Comparison of ENCODE assay signal across 8 cellular contexts in genomic region chr2:231925303-231926179, GRCh38. TPM values are rescaled to one million over a fixed set of nuclear protein-coding genes. Genes with fewer than 3 reads are reported as not detected.
DNase-seq lines count a peak whose midpoint lies in the region; ATAC-seq and TF ChIP-seq lines count a peak whose summit lies in the region.

No MANE protein-coding gene starts in this region.

- H4K8ac ChIP-seq in IMR-90 (ENCODE audit: low read depth in 2 of 2, low read length in 2 of 2) = no peak overlapping the region

- no peak overlapping the region for H3K23ac ChIP-seq in IMR-90 (ENCODE audit: low read depth, low read length)

- H3K4me1 ChIP-seq in IMR-90 (ENCODE audit: control insufficient read depth, insufficient read depth, low read length) = peaks cover 5% of the 10 kb centered on the region

- peaks cover 24% of the 10 kb centered on the region for H3K27me3 Mint-ChIP-seq in glutamatergic neuron (ENCODE audit: unreplicated experiment)

- H3K27ac ChIP-seq in IMR-90 (ENCODE audit: insufficient read depth, low read length) (no peak overlapping the region), substantia nigra (ENCODE audit: low read depth, low read length, poor library complexity, severe bottlenecking) (no peak overlapping the region)

- in situ Hi-C loops in IMR-90 (cut with MboI; ENCODE audit: low sequenced_read_pairs) = no loop called here

- H2AK9ac ChIP-seq in IMR-90 (replicated peaks; ENCODE audit: low read depth, low read length, poor library complexity) = peak overlapping the region; percentile 2

- dilution Hi-C loops in IMR-90 (cut with HindIII; ENCODE audit: low sequenced_read_pairs, unreplicated experiment) = no loop called here

- BruUV-seq in IMR-90 (replicated peaks; lab: Mats Ljungman, UMichigan) = no TSS peak

- H3K27me3 ChIP-seq in IMR-90 (ENCODE audit: control insufficient read depth, insufficient read depth, low read length) = peaks cover 69% of the 10 kb centered on the region

- H2BK20ac ChIP-seq in IMR-90 (ENCODE audit: low read depth, low read length) = no peak overlapping the region

- no peaks in the 10 kb centered on the region for H3K9me1 ChIP-seq in IMR-90 (ENCODE audit: insufficient read depth, low read length)

- H3K36me3 Mint-ChIP-seq in activated naive CD4-positive, alpha-beta T cell treated with anti-CD3 and anti-CD28 coated beads, Interleukin-2, amount 50 U/mL, for 72 hours = no peaks in the 10 kb centered on the region
- no peaks in the 10 kb centered on the region for H3K36me3 Mint-ChIP-seq in glutamatergic neuron (ENCODE audit: unreplicated experiment)

- H3K4me3 ChIP-seq in GM12875 (ENCODE audit: low read depth, low read length) = peak overlapping the region; percentile 45
- peak overlapping the region; percentile 41 for H3K4me3 ChIP-seq in IMR-90 (ENCODE audit: insufficient read depth, low read depth, low read length)

- 1% methylated on average over 43 of the region's 96 CpGs; no CpG with 5 or more reads in 1 of the 2 experiments for WGBS in IMR-90 (ENCODE audit: extremely low coverage in 2 of 2, insufficient read length in 1 of 2), 2 experiments

- H2BK120ac ChIP-seq in IMR-90 (ENCODE audit: low read depth, low read length) = no peak overlapping the region

- no peak overlapping the region for H3K27ac Mint-ChIP-seq in activated naive CD4-positive, alpha-beta T cell treated with anti-CD3 and anti-CD28 coated beads, Interleukin-2, amount 50 U/mL, for 72 hours
- H3K27ac Mint-ChIP-seq in glutamatergic neuron (ENCODE audit: unreplicated experiment) = no peak overlapping the region

- ATAC-seq in IMR-90 (ENCODE audit: low read depth) (peak; percentile 88), SK-N-SH treated with all-trans-retinoic acid at 6 μM for 48 hours (peak; percentile 93), omental fat pad (ENCODE audit: low FRiP score) (peak; percentile 84), GM21515 (IDR thresholded peaks at IDR 0.05; ENCODE audit: unreplicated experiment) (no peak)
- ATAC-seq in activated naive CD4-positive, alpha-beta T cell treated with anti-CD3 and anti-CD28 coated beads, Interleukin-2, amount 50 U/mL, for 72 hours = peak; percentile 59 to 81

- POLR2A ChIA-PET in IMR-90 (lab: Charles Lee; ENCODE audit: unreplicated experiment) = no interaction called here

- H3K4me1 Mint-ChIP-seq in glutamatergic neuron (ENCODE audit: low read depth, unreplicated experiment) = peaks cover 42% of the 10 kb centered on the region

- 0 out of 2 replicates have a peak, but pooled peaks cover 3% of the 10 kb centered on the region for H4K20me1 ChIP-seq in IMR-90 (ENCODE audit: insufficient read depth, low read length)

- intact Hi-C loops in IMR-90 (cut with micrococcal nuclease) = loop anchor here (1.0 to 2.0 kb wide), 5 partner anchors 213 to 515 kb away; no protein-coding TSS in a partner anchor

- no peaks in the 10 kb centered on the region for H3K9me3 Mint-ChIP-seq in activated naive CD4-positive, alpha-beta T cell treated with anti-CD3 and anti-CD28 coated beads, Interleukin-2, amount 50 U/mL, for 72 hours
- H3K9me3 Mint-ChIP-seq in glutamatergic neuron (ENCODE audit: unreplicated experiment) = peaks cover 10% of the 10 kb centered on the region

- no peaks in the 10 kb centered on the region for H3K79me1 ChIP-seq in IMR-90 (ENCODE audit: low read depth in 1 of 2, low read length in 2 of 2)

- H3K56ac ChIP-seq in IMR-90 (ENCODE audit: extremely low read depth, insufficient read depth, low read length) = no peak overlapping the region

- no peaks in the 10 kb centered on the region for H3K9me3 ChIP-seq in IMR-90 (ENCODE audit: control insufficient read depth, insufficient read depth, low read length)

- TF ChIP-seq RAD21 in IMR-90 (IDR thresholded peaks at IDR 0.05; ENCODE audit: low read length) = peak; percentile 86

- H3K18ac ChIP-seq in IMR-90 (ENCODE audit: low read depth, low read length) = no peak overlapping the region

- no peak overlapping the region for H2BK15ac ChIP-seq in IMR-90 (ENCODE audit: low read depth, low read length)

- TF ChIP-seq CTCF in GM12875 (IDR thresholded peaks at IDR 0.05; ENCODE audit: borderline replicate concordance, insufficient read depth, low read depth, low read length) (peak; percentile 88), IMR-90 (conservative IDR thresholded peaks at IDR 0.05; ENCODE audit: low read depth, low read length) (peak; percentile 92), glutamatergic neuron (IDR thresholded peaks at IDR 0.05; ENCODE audit: partially characterized antibody, unreplicated experiment) (peak; percentile 99), omental fat pad (IDR thresholded peaks at IDR 0.05) (peak in 2 of 3 donors; percentile 88 to 90)

- no peak for TF ChIP-seq POLR2A in IMR-90 (IDR thresholded peaks at IDR 0.05; ENCODE audit: low read depth, low read length)

- no peak overlapping the region for H3K4ac ChIP-seq in IMR-90 (ENCODE audit: low read depth, low read length)

- peak overlapping the region; percentile 92 for H2AFZ ChIP-seq in IMR-90 (replicated peaks; ENCODE audit: low read length, poor library complexity)

- DNase-seq in IMR-90 (peak; percentile 83), glutamatergic neuron (peak; percentile 92), omental fat pad (ENCODE audit: low spot score) (peak; percentile 61), substantia nigra (lab: John Stamatoyannopoulos, UW) (peak in 47 of 49 donors; percentile 15 to 86 (median 66))
- peak; percentile 68 to 83 for DNase-seq in activated naive CD4-positive, alpha-beta T cell treated with anti-CD3 and anti-CD28 coated beads, Interleukin-2, amount 50 U/mL, for 72 hours (ENCODE audit: low spot score in 2 of 2)

- H3K36me3 ChIP-seq in IMR-90 (ENCODE audit: control insufficient read depth, insufficient read depth, low read length) = no peaks in the 10 kb centered on the region

- peak overlapping the region; percentile 76 for H3K4me3 Mint-ChIP-seq in glutamatergic neuron (ENCODE audit: unreplicated experiment)

- H3K14ac ChIP-seq in IMR-90 (replicated peaks; ENCODE audit: low read depth, low read length) = no peak overlapping the region

- no peak overlapping the region for H4K91ac ChIP-seq in IMR-90 (ENCODE audit: insufficient read depth, low read depth, low read length)

- H2BK5ac ChIP-seq in IMR-90 (ENCODE audit: low read depth, low read length, poor library complexity, severe bottlenecking) = no peak overlapping the region

- H3K4me2 ChIP-seq in IMR-90 (ENCODE audit: low read depth, low read length) = peak overlapping the region; percentile 94

- H4K5ac ChIP-seq in IMR-90 (ENCODE audit: low read depth, low read length) = no peak overlapping the region

- no peak overlapping the region for H3K9ac ChIP-seq in IMR-90 (ENCODE audit: low read depth, low read length)

- H2AK5ac ChIP-seq in IMR-90 (ENCODE audit: low read depth, low read length) = no peak overlapping the region

- CTCF ChIA-PET in IMR-90 (lab: Yijun Ruan, JAX) = interaction anchor here (0.7 to 3.7 kb wide), 8 partner anchors 9 to 403 kb away, joined by 3 to 34 read pairs (median 3); no protein-coding TSS in a partner anchor

TF ChIP-seq in IMR-90, 13 proteins besides CTCF, POLR2A, EP300 and RAD21:
- TF ChIP-seq SMC3 (IDR thresholded peaks at IDR 0.05; ENCODE audit: low read depth, low read length) (peak; percentile 94), MXI1 (IDR thresholded peaks at IDR 0.05; ENCODE audit: borderline replicate concordance, low read depth, low read length) (no peak), CHD1 (IDR thresholded peaks at IDR 0.05; ENCODE audit: low read depth, low read length) (no peak), RCOR1 (IDR thresholded peaks at IDR 0.05; ENCODE audit: insufficient replicate concordance, low read length) (no peak), CEBPB (IDR thresholded peaks at IDR 0.05; ENCODE audit: low read depth, low read length) (no peak), FOS (IDR thresholded peaks at IDR 0.05; ENCODE audit: low read depth, low read length) (no peak), MAZ (IDR thresholded peaks at IDR 0.05; ENCODE audit: borderline replicate concordance, low read depth, low read length) (peak; percentile 29; the same call in 1 of the 2 replicates)

TF ChIP-seq in SK-N-SH treated with all-trans-retinoic acid at 6 μM for 48 hours, 23 proteins besides CTCF, POLR2A, EP300 and RAD21:
- no peak for TF ChIP-seq ZNF565 (CRISPR knock-in tag; conservative IDR thresholded peaks at IDR 0.05; ENCODE audit: low read depth)
- no peak for TF ChIP-seq ZFP30 (CRISPR knock-in tag; IDR thresholded peaks at IDR 0.05)
- no peak for TF ChIP-seq ARNTL (CRISPR knock-in tag; IDR thresholded peaks at IDR 0.05; ENCODE audit: borderline replicate concordance, low read depth)
- no peak for TF ChIP-seq GLIS3 (CRISPR knock-in tag; IDR thresholded peaks at IDR 0.05)
- TF ChIP-seq ZFP3 (CRISPR knock-in tag; IDR thresholded peaks at IDR 0.05) = no peak
- no peak for TF ChIP-seq TOX (CRISPR knock-in tag; IDR thresholded peaks at IDR 0.05; ENCODE audit: borderline replicate concordance)
- no peak for TF ChIP-seq TCF4 (CRISPR knock-in tag; IDR thresholded peaks at IDR 0.05; ENCODE audit: borderline replicate concordance)
- TF ChIP-seq SNAI2 (CRISPR knock-in tag; IDR thresholded peaks at IDR 0.05) = no peak
- no peak for TF ChIP-seq ZNF70 (CRISPR knock-in tag; IDR thresholded peaks at IDR 0.05)
- TF ChIP-seq ISL1 (CRISPR knock-in tag; IDR thresholded peaks at IDR 0.05) = no peak
- TF ChIP-seq BACH2 (CRISPR knock-in tag; IDR thresholded peaks at IDR 0.05; ENCODE audit: borderline replicate concordance) = no peak

RNA-seq across cellular contexts. Expression of gene NPPC, which starts 0.7 kb away (rescaled TPM):
- total RNA-seq in IMR-90 (2012; rRNA removed) (0.28 and 0.36 TPM in 2 replicates), glutamatergic neuron (ENCODE audit: unreplicated experiment) (18.5 TPM), omental fat pad (not detected)
- polyA plus RNA-seq in IMR-90 (2012; rRNA removed) = 0.22 and 0.55 TPM in 2 replicates
- polyA plus RNA-seq in IMR-90 (2012; cell fraction: cytosol; rRNA removed) = 0.24 and 0.70 TPM in 2 replicates
- polyA plus RNA-seq in IMR-90 (2012; cell fraction: nucleus; rRNA removed; ENCODE audit: low replicate concordance) = 0.22 and 0.58 TPM in 2 replicates
- total RNA-seq in activated naive CD4-positive, alpha-beta T cell treated with anti-CD3 and anti-CD28 coated beads, Interleukin-2, amount 50 U/mL, for 72 hours = under 1 TPM in 1 of 2 donors, not detected in 1; 0.41 TPM

RNA-seq across cellular contexts. Expression of gene DIS3L2, which starts 36.0 kb away (rescaled TPM):
- total RNA-seq in IMR-90 (2012; rRNA removed) (16.7 and 19.2 TPM in 2 replicates), glutamatergic neuron (ENCODE audit: unreplicated experiment) (42.1 TPM), omental fat pad (10 to 100 TPM; 22.2 to 31.6 (median 27.8) TPM)
- 14.7 and 15.8 TPM in 2 replicates for polyA plus RNA-seq in IMR-90 (2012; rRNA removed)
- 9.6 and 10.0 TPM in 2 replicates for polyA plus RNA-seq in IMR-90 (2012; cell fraction: cytosol; rRNA removed)
- 40.4 and 57.3 TPM in 2 replicates for polyA plus RNA-seq in IMR-90 (2012; cell fraction: nucleus; rRNA removed; ENCODE audit: low replicate concordance)
- total RNA-seq in activated naive CD4-positive, alpha-beta T cell treated with anti-CD3 and anti-CD28 coated beads, Interleukin-2, amount 50 U/mL, for 72 hours = 10 to 100 TPM; 19.9 to 44.0 TPM

Comparison
In these comparisons a context has a peak if more than half of its experiments do, and no peak if none do; other contexts are left out.
1. RNA of gene NPPC, which starts 0.7 kb away (total RNA-seq): 18.5 TPM in glutamatergic neuron (single experiment); 0.41 TPM in activated naive CD4-positive, alpha-beta T cell treated with anti-CD3 and anti-CD28 coated beads, Interleukin-2, amount 50 U/mL, for 72 hours, 0.28 to 0.36 TPM in IMR-90 and not detected in omental fat pad; every median in the first group is over 10 times any median in the second.
2. Peak in every context shown above with its lines, with median percentiles within 50 percentile points of each other: CTCF ChIP-seq and DNase-seq.